In genomic region chr2:80573167-80573566, GRCh38 we compare ENCODE assay signal across 4 cellular contexts.
A peak's percentile ranks its signal among the peaks of the same experiment; 100 is the strongest.
TF ChIP-seq lines count a peak whose summit lies in the region.

No MANE protein-coding gene starts in this region.

TF ChIP-seq in HepG2, 621 proteins besides CTCF, POLR2A, EP300 and RAD21 (continues in another document):
- no peak for TF ChIP-seq SALL1 (CRISPR knock-in tag; IDR thresholded peaks at IDR 0.05)
- no peak for TF ChIP-seq ZHX1 (CRISPR knock-in tag; IDR thresholded peaks at IDR 0.05; ENCODE audit: low read depth)
- TF ChIP-seq ZBTB39 (CRISPR knock-in tag; IDR thresholded peaks at IDR 0.05): no peak
- TF ChIP-seq ZFP91 (CRISPR knock-in tag; IDR thresholded peaks at IDR 0.05; ENCODE audit: borderline replicate concordance): no peak

TF ChIP-seq in A549, 52 proteins besides CTCF, POLR2A, EP300 and RAD21:
- peak; percentile 64 for TF ChIP-seq MAFK (IDR thresholded peaks at IDR 0.05; ENCODE audit: partially characterized antibody)
- no peak for TF ChIP-seq HOXB13 (CRISPR knock-in tag; IDR thresholded peaks at IDR 0.05; ENCODE audit: low read depth)
- no peak for TF ChIP-seq HMGXB4 (CRISPR knock-in tag; IDR thresholded peaks at IDR 0.05; ENCODE audit: borderline replicate concordance)
- TF ChIP-seq CEBPB (IDR thresholded peaks at IDR 0.05): no peak

TF ChIP-seq in IMR-90, 13 proteins besides CTCF, POLR2A, EP300 and RAD21:
- TF ChIP-seq BHLHE40 (IDR thresholded peaks at IDR 0.05; ENCODE audit: low read depth, low read length): no peak
- TF ChIP-seq MAFK (IDR thresholded peaks at IDR 0.05; ENCODE audit: low read depth, low read length): peak; percentile 51

TF ChIP-seq in K562, 482 proteins besides CTCF, POLR2A, EP300 and RAD21:
- no peak for TF ChIP-seq PHF21A (IDR thresholded peaks at IDR 0.05; ENCODE audit: borderline replicate concordance, low read depth)
- TF ChIP-seq ZNF316 (IDR thresholded peaks at IDR 0.05): peak; percentile 37
- peak; percentile 28; the same call in 1 of the 2 replicates for TF ChIP-seq MAFK (IDR thresholded peaks at IDR 0.05; ENCODE audit: low read length)
